11 cellular contexts compared by ENCODE assay signal in the genomic region with DNA sequence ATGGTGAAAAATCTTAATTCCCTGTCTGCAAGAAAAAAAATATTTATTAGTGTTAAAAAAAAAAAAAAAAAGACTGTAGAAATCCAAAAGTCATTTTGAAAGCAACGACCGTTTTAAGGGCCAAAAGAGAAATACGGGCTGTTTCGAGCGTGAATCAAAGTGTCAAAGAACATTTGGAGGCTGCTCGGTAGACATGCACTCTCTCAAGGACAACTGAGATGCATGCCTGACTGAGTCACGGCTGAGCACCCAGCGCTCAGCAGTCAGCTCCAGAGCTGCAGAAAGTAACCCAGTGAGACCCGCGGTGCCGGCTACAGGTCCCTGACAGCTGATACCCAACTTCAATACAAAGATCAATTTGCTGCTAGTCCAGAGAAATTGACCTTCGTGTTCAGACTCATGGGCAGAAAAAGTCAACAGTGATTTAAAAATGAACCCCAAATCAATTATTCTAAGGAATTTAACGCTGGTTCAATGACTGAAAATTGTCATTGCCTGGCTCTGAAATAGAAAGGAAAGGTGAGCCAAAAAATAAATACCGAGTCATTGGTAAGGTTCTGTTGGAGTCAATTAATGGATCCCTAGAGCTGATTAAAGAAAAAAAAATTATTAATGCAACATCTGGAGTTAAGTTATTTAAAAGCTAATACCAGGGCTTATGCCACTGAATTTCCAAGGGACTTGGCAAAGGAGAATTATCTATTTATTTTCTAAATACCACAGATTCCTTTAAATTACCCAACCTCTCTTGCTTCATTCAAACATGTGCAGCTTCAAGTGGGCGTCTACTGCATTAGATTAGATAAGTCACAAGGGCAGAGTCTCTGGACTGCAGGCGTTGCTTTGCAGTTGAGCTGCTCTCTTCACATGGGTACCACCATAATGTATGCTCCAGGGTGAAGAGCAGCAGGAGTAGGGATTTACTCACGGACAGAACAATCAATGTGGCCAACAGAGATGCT.
DNase-seq lines count a peak whose midpoint lies in the region; ATAC-seq and TF ChIP-seq lines count a peak whose summit lies in the region.
"Had no signal": no experiment of that assay in that cellular context is flagged by ENCODE, and none has a peak within 500 bp of the region (broad histone marks: within the 10 kb centered on the region; RNA-seq: fewer than 3 reads in every experiment).

No MANE protein-coding gene starts in this region.

- H4K91ac ChIP-seq in IMR-90 (ENCODE audit: insufficient read depth, low read depth, low read length) (no peak overlapping the region), mesenchymal stem cell (ENCODE audit: low read length) (peak overlapping the region; percentile 68)

- peak overlapping the region; percentile 41 for H2BK5ac ChIP-seq in IMR-90 (ENCODE audit: low read depth, low read length, poor library complexity, severe bottlenecking)
- H2BK5ac ChIP-seq in mesenchymal stem cell (ENCODE audit: low read depth, low read length, poor library complexity, severe bottlenecking) = no peak overlapping the region

- TF ChIP-seq POLR2A in IMR-90 (IDR thresholded peaks at IDR 0.05; ENCODE audit: low read depth, low read length) = no peak

- no peak overlapping the region for H3K56ac ChIP-seq in IMR-90 (ENCODE audit: extremely low read depth, insufficient read depth, low read length)

- no peak overlapping the region for H2BK12ac ChIP-seq in mesenchymal stem cell (ENCODE audit: low read length in 2 of 2)

- no peak overlapping the region for H4K8ac ChIP-seq in IMR-90 (ENCODE audit: low read depth in 2 of 2, low read length in 2 of 2)
- H4K8ac ChIP-seq in mesenchymal stem cell (ENCODE audit: low read length) = peak overlapping the region; percentile 28

- H3K36me3 ChIP-seq in IMR-90 (ENCODE audit: control insufficient read depth, insufficient read depth, low read length) (no peaks in the 10 kb centered on the region), mesenchymal stem cell (ENCODE audit: control insufficient read depth in 1 of 2, insufficient read depth in 2 of 2, low read depth in 1 of 2, low read length in 2 of 2) (no peaks in the 10 kb centered on the region)
- H3K36me3 ChIP-seq: HAP-1 had no signal

- H4K5ac ChIP-seq in IMR-90 (ENCODE audit: low read depth, low read length) = no peak overlapping the region

- H3K18ac ChIP-seq in IMR-90 (ENCODE audit: low read depth, low read length) = 0 out of 2 replicates have a peak overlapping the region, but pooled peaks have one; percentile 17
- peak overlapping the region; percentile 74 to 79 for H3K18ac ChIP-seq in mesenchymal stem cell (ENCODE audit: low read depth in 1 of 2, low read length in 2 of 2)

- CTCF ChIA-PET in IMR-90 (lab: Yijun Ruan, JAX) = no interaction called here

- H3K4me1 ChIP-seq in IMR-90 (ENCODE audit: control insufficient read depth, insufficient read depth, low read length) (peaks cover 9% of the 10 kb centered on the region; the same call in 1 of the 2 replicates), mesenchymal stem cell (ENCODE audit: control insufficient read depth, insufficient read depth, low read depth, low read length) (peaks cover 8% of the 10 kb centered on the region)
- H3K4me1 ChIP-seq: HAP-1 had no signal

- H2BK20ac ChIP-seq in IMR-90 (ENCODE audit: low read depth, low read length) = peak overlapping the region; percentile 59; the same call in 1 of the 2 replicates

- H3K27me3 ChIP-seq in IMR-90 (ENCODE audit: control insufficient read depth, insufficient read depth, low read length) (no peaks in the 10 kb centered on the region), mesenchymal stem cell (ENCODE audit: control insufficient read depth in 1 of 2, insufficient read depth in 1 of 2, low read length in 2 of 2) (no peaks in the 10 kb centered on the region)

- POLR2A ChIA-PET in IMR-90 (lab: Charles Lee; ENCODE audit: unreplicated experiment) = interaction anchor here (0.5 kb wide), 1 partner anchor 145 kb away, joined by 3 read pairs; no protein-coding TSS in a partner anchor

- peaks cover 5% of the 10 kb centered on the region; the same call in 1 of the 2 replicates for H4K20me1 ChIP-seq in IMR-90 (ENCODE audit: insufficient read depth, low read length)

- H3K4ac ChIP-seq in IMR-90 (ENCODE audit: low read depth, low read length) (no peak overlapping the region), mesenchymal stem cell (ENCODE audit: low read depth in 1 of 2, low read length in 2 of 2) (peak overlapping the region in 1 of 2 experiments; percentile 45)

- peak; percentile 37 for DNase-seq in A172 (ENCODE audit: low spot score)
- DNase-seq in IMR-90 = peak; percentile 89
- DNase-seq in epithelial cell of proximal tubule (ENCODE audit: low read depth) = peak; percentile 50
- peak; percentile 86 for DNase-seq in mesenchymal stem cell
- no peak for DNase-seq in stimulated activated naive CD4-positive, alpha-beta T cell treated with Interleukin-2 at 50 U/mL for 16 hours (lab: John Stamatoyannopoulos, UW)
- DNase-seq in GM10266 (ENCODE audit: extremely low spot score) = no peak
- DNase-seq in activated gamma-delta T cell (lab: John Stamatoyannopoulos, UW) = no peak
- DNase-seq: NK-92 treated with Interleukin-12 subunit alpha and Interleukin-12 subunit beta, amount 100 ng/mL, for 24 hours had no signal

- 0 out of 2 replicates have a peak, but pooled peaks cover 4% of the 10 kb centered on the region for H3K9me1 ChIP-seq in IMR-90 (ENCODE audit: insufficient read depth, low read length)

- intact Hi-C loops in IMR-90 (cut with micrococcal nuclease) = loop anchor here (2.0 to 10.0 kb wide), 3 partner anchors 46 to 154 kb away; no protein-coding TSS in a partner anchor

- no peak overlapping the region for H2AK5ac ChIP-seq in IMR-90 (ENCODE audit: low read depth, low read length)
- H2AK5ac ChIP-seq in mesenchymal stem cell (ENCODE audit: low read length, severe bottlenecking) = no peak overlapping the region

- H3K14ac ChIP-seq in IMR-90 (replicated peaks; ENCODE audit: low read depth, low read length) (no peak overlapping the region), mesenchymal stem cell (ENCODE audit: low read length in 2 of 2) (no peak overlapping the region)

- no peak overlapping the region for H3K23ac ChIP-seq in IMR-90 (ENCODE audit: low read depth, low read length)
- no peak overlapping the region for H3K23ac ChIP-seq in mesenchymal stem cell (ENCODE audit: low read length in 2 of 2)

- ATAC-seq in IMR-90 (ENCODE audit: low read depth) (peak; percentile 88), GM21576 (IDR thresholded peaks at IDR 0.05; ENCODE audit: unreplicated experiment) (no peak)

- H2BK120ac ChIP-seq in IMR-90 (ENCODE audit: low read depth, low read length) (peak overlapping the region; percentile 41; the same call in 1 of the 2 replicates), mesenchymal stem cell (ENCODE audit: low read depth, low read length) (no peak overlapping the region)

- 0 out of 4 replicates have a peak, but pooled peaks cover 0 to 2% of the 10 kb centered on the region in 2 experiments for H3K79me1 ChIP-seq in IMR-90 (ENCODE audit: low read depth in 1 of 2, low read length in 2 of 2)
- H3K79me1 ChIP-seq in mesenchymal stem cell (replicated peaks; ENCODE audit: low read length, poor library complexity, severe bottlenecking) = peaks cover 7% of the 10 kb centered on the region

- H3K4me2 ChIP-seq in IMR-90 (ENCODE audit: low read depth, low read length) = peak overlapping the region; percentile 77
- peak overlapping the region; percentile 53 for H3K4me2 ChIP-seq in mesenchymal stem cell (ENCODE audit: low read length, poor library complexity, severe bottlenecking)

- H3K27ac ChIP-seq in IMR-90 (ENCODE audit: insufficient read depth, low read length) = peak overlapping the region; percentile 57; the same call in 1 of the 2 replicates
- peak overlapping the region; percentile 45 for H3K27ac ChIP-seq in mesenchymal stem cell (ENCODE audit: low read length, poor library complexity, severe bottlenecking)
- H3K27ac ChIP-seq: C4-2B had no signal

- H3K9ac ChIP-seq in IMR-90 (ENCODE audit: low read depth, low read length) (no peak overlapping the region), mesenchymal stem cell (ENCODE audit: low read length) (peak overlapping the region; percentile 68)

- H2BK15ac ChIP-seq in IMR-90 (ENCODE audit: low read depth, low read length) (no peak overlapping the region), mesenchymal stem cell (ENCODE audit: low read depth, poor library complexity, severe bottlenecking) (no peak overlapping the region)

- no peak overlapping the region for H2AK9ac ChIP-seq in IMR-90 (replicated peaks; ENCODE audit: low read depth, low read length, poor library complexity)

- in situ Hi-C loops in IMR-90 (cut with MboI; ENCODE audit: low sequenced_read_pairs) = no loop called here

- BruUV-seq in IMR-90 (replicated peaks; lab: Mats Ljungman, UMichigan) = no TSS peak

- TF ChIP-seq RAD21 in IMR-90 (IDR thresholded peaks at IDR 0.05; ENCODE audit: low read length) = no peak

- 30% methylated on average over 6 of the region's 17 CpGs; no CpG with 5 or more reads in 1 of the 2 experiments for WGBS in IMR-90 (ENCODE audit: extremely low coverage in 2 of 2, insufficient read length in 1 of 2), 2 experiments
- 53% methylated on average over 16 of the region's 17 CpGs for WGBS in mesenchymal stem cell

- H2AFZ ChIP-seq in IMR-90 (replicated peaks; ENCODE audit: low read length, poor library complexity) (no peak overlapping the region), mesenchymal stem cell (ENCODE audit: low read depth, low read length) (no peak overlapping the region)

- H3K4me3 ChIP-seq in IMR-90 (ENCODE audit: insufficient read depth, low read depth, low read length) (no peak overlapping the region), epithelial cell of proximal tubule (ENCODE audit: low read depth, low read length) (peak overlapping the region; percentile 32), mesenchymal stem cell (ENCODE audit: insufficient read depth in 1 of 2, low read depth in 1 of 2, low read length in 2 of 2) (peak overlapping the region in 1 of 2 experiments; percentile 58)
- H3K4me3 ChIP-seq: HAP-1 had no signal

- no peak for TF ChIP-seq CTCF in IMR-90 (conservative IDR thresholded peaks at IDR 0.05; ENCODE audit: low read depth, low read length)
- TF ChIP-seq CTCF in epithelial cell of proximal tubule (conservative IDR thresholded peaks at IDR 0.05; ENCODE audit: low read depth, low read length) = no peak
- TF ChIP-seq CTCF in GM10266 (IDR thresholded peaks at IDR 0.05; ENCODE audit: control insufficient read depth, insufficient read depth, low read depth, missing control alignments) = no peak

- dilution Hi-C loops in IMR-90 (cut with HindIII; ENCODE audit: low sequenced_read_pairs, unreplicated experiment) = no loop called here

- H3K9me3 ChIP-seq in IMR-90 (ENCODE audit: control insufficient read depth, insufficient read depth, low read length) = no peaks in the 10 kb centered on the region
- no peaks in the 10 kb centered on the region for H3K9me3 ChIP-seq in mesenchymal stem cell (ENCODE audit: control insufficient read depth, low read length)
- H3K9me3 ChIP-seq: HAP-1 had no signal

TF ChIP-seq in IMR-90, 13 proteins besides CTCF, POLR2A, EP300 and RAD21 (continues in another document):
- TF ChIP-seq BHLHE40 (IDR thresholded peaks at IDR 0.05; ENCODE audit: low read depth, low read length) (peak; percentile 91), FOS (IDR thresholded peaks at IDR 0.05; ENCODE audit: low read depth, low read length) (no peak), RFX5 (IDR thresholded peaks at IDR 0.05; ENCODE audit: low read depth, low read length) (no peak), MAZ (IDR thresholded peaks at IDR 0.05; ENCODE audit: borderline replicate concordance, low read depth, low read length) (no peak)

Comparison
In these comparisons a context has a peak if more than half of its experiments do, and no peak if none do; other contexts are left out.
1. DNase-seq: peak in A172 (single experiment), IMR-90 (single experiment), epithelial cell of proximal tubule (single experiment) and mesenchymal stem cell (single experiment); none in stimulated activated naive CD4-positive, alpha-beta T cell treated with Interleukin-2 at 50 U/mL for 16 hours (single experiment), GM10266 (single experiment) and activated gamma-delta T cell (single experiment).